Comparison of ENCODE assay signal across 1 cellular context in genomic region chr1:223143760-223144248, GRCh38.
A peak's percentile ranks its signal among the peaks of the same experiment; 100 is the strongest.
TF ChIP-seq lines count a peak whose summit lies in the region.

No MANE protein-coding gene starts in this region.

TF ChIP-seq in GM12878, 131 proteins besides CTCF, POLR2A, EP300 and RAD21 (continued from another document):
- TF ChIP-seq PKNOX1 (IDR thresholded peaks at IDR 0.05) (no peak; the same call in 1 of the 2 replicates), FOS (IDR thresholded peaks at IDR 0.05; ENCODE audit: borderline replicate concordance, extremely low read depth, insufficient read length) (no peak), MEF2B (IDR thresholded peaks at IDR 0.05; ENCODE audit: partially characterized antibody, poor library complexity, severe bottlenecking) (peak; percentile 95), MYB (IDR thresholded peaks at IDR 0.05; ENCODE audit: borderline replicate concordance, low read depth, low read length) (no peak), ZBTB40 (IDR thresholded peaks at IDR 0.05; ENCODE audit: borderline replicate concordance) (no peak), ZNF274 (IDR thresholded peaks at IDR 0.05; ENCODE audit: insufficient read depth, insufficient read length) (no peak), CBX5 (IDR thresholded peaks at IDR 0.05; ENCODE audit: low read depth) (no peak), CHD2 (IDR thresholded peaks at IDR 0.05; ENCODE audit: borderline replicate concordance, low read depth, low read length) (peak; percentile 87), SRF (IDR thresholded peaks at IDR 0.05; ENCODE audit: low read depth in 2 of 2, low read length in 2 of 2) (no peak), SMC3 (IDR thresholded peaks at IDR 0.05; ENCODE audit: borderline replicate concordance, low read length) (no peak), EGR1 (IDR thresholded peaks at IDR 0.05; ENCODE audit: borderline replicate concordance in 1 of 2, low read depth in 2 of 2, low read length in 2 of 2) (peak in 1 of 2 experiments; percentile 22; a peak in 1 of 3 replicates), CBFB (IDR thresholded peaks at IDR 0.05; ENCODE audit: low read depth) (peak; percentile 67; the same call in 1 of the 2 replicates), NR2C2 (IDR thresholded peaks at IDR 0.05; ENCODE audit: borderline replicate concordance, control insufficient read depth, insufficient read length, low read depth) (no peak), ZZZ3 (IDR thresholded peaks at IDR 0.05; ENCODE audit: control insufficient read depth, insufficient read length, low read depth) (no peak), RB1 (IDR thresholded peaks at IDR 0.05; ENCODE audit: borderline replicate concordance) (no peak), BMI1 (IDR thresholded peaks at IDR 0.05; ENCODE audit: borderline replicate concordance) (no peak; the same call in 1 of the 2 replicates), BHLHE40 (IDR thresholded peaks at IDR 0.05; ENCODE audit: borderline replicate concordance in 1 of 2, low read depth in 2 of 2, low read length in 1 of 2) (peak; percentile 40 to 72; a peak in 3 of 4 replicates), POU2F2 (IDR thresholded peaks at IDR 0.05; ENCODE audit: borderline replicate concordance, low read depth, low read length) (peak; percentile 21; the same call in 1 of the 3 replicates), DPF2 (IDR thresholded peaks at IDR 0.05) (peak; percentile 58; the same call in 1 of the 2 replicates), ASH2L (IDR thresholded peaks at IDR 0.05; ENCODE audit: borderline replicate concordance, low read depth) (no peak), NFIC (IDR thresholded peaks at IDR 0.05; ENCODE audit: low read depth, low read length) (peak; percentile 55; the same call in 1 of the 2 replicates)
